13 cellular contexts compared by ENCODE assay signal in the genomic region with DNA sequence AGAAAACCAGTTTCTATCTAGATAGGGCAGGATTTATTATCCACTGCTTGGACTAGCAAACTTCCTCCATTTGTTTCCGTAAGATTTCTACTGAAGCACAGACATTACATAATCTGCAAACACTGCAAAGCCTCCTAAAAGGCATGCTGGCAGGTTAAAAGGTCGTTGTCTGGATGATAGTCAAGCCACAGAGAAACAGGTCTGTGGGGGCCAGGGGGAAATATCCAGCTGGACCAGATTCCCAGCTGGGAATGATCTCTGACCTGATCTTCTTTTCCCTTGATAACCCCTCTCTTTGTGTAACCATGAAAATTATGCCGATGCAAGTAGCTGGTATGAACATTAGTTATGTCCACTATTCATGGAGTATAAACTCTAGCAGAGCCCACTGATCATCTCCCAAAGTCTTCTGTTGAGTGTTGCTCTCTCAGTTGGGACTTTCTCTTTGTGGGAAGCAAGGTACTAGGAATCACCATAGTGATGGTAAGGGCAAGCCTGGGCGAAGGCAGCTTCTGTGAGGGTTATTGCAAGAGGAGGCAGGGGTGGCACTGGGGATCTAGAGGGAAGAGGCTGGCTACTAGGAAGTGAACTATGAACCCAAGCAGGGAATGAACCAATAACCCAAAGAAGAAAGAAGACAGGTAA.
DNase-seq lines count a peak whose midpoint lies in the region; ATAC-seq and TF ChIP-seq lines count a peak whose summit lies in the region.
"Had no signal": no experiment of that assay in that cellular context is flagged by ENCODE, and none has a peak within 500 bp of the region (broad histone marks: within the 10 kb centered on the region; RNA-seq: fewer than 3 reads in every experiment).

No MANE protein-coding gene starts in this region.

- H3K27me3 Mint-ChIP-seq in chondrocyte (ENCODE audit: low read depth): no peaks in the 10 kb centered on the region
- H3K27me3 Mint-ChIP-seq in activated CD4-positive, alpha-beta memory T cell treated with anti-CD3 and anti-CD28 coated beads, Interleukin-2, amount 10 ng/mL, durations not matched to agents 7 days and 5 days: no peaks in the 10 kb centered on the region
- H3K27me3 Mint-ChIP-seq: B cell had no signal

- H3K27ac ChIP-seq in lung (ENCODE audit: low read depth in 1 of 2, low read length in 1 of 2): peak overlapping the region in 1 of 2 donors; percentile 66
- H3K27ac ChIP-seq: lower lobe of right lung had no signal

- peaks cover 4% of the 10 kb centered on the region for H3K36me3 Mint-ChIP-seq in chondrocyte (ENCODE audit: low read depth)
- H3K36me3 Mint-ChIP-seq in activated CD4-positive, alpha-beta memory T cell treated with anti-CD3 and anti-CD28 coated beads, Interleukin-2, amount 10 ng/mL, durations not matched to agents 7 days and 5 days (ENCODE audit: low read depth): peaks cover 15% of the 10 kb centered on the region

- H3K9me3 ChIP-seq in lung (ENCODE audit: control insufficient read depth in 2 of 2, insufficient read depth in 1 of 2, low read length in 1 of 2): no peaks in the 10 kb centered on the region
- H3K9me3 ChIP-seq: lower lobe of right lung had no signal

- peak overlapping the region; percentile 76 for H3K27ac Mint-ChIP-seq in chondrocyte (ENCODE audit: unreplicated experiment)
- H3K27ac Mint-ChIP-seq in activated CD4-positive, alpha-beta memory T cell treated with anti-CD3 and anti-CD28 coated beads, Interleukin-2, amount 10 ng/mL, durations not matched to agents 7 days and 5 days: no peak overlapping the region
- H3K27ac Mint-ChIP-seq: activated T-helper 2 cell treated with anti-CD3 and anti-CD28 coated beads, Interferon-gamma antibody, Interleukin-2, Interleukin-4, amounts not matched to agents 10 μg/mL and 5 μg/mL and 100 μg/mL, durations not matched to agents 14 hours and 24 hours and 36 hours; B cell had no signal

- TF ChIP-seq CTCF in AG10803 (conservative IDR thresholded peaks at IDR 0.05; ENCODE audit: low read length) (no peak), chondrocyte (IDR thresholded peaks at IDR 0.05) (no peak), lung (IDR thresholded peaks at IDR 0.05; ENCODE audit: control extremely low read depth, extremely low read depth) (no peak)

- peak; percentile 21 for DNase-seq in AG10803 (ENCODE audit: low read depth)
- peak; percentile 1 for DNase-seq in NCI-H69 (lab: John Stamatoyannopoulos, UW)
- DNase-seq in chondrocyte (ENCODE audit: low spot score): no peak
- DNase-seq in lung (ENCODE audit: low spot score): no peak
- DNase-seq in DMS53 (lab: John Stamatoyannopoulos, UW): no peak
- no peak for DNase-seq in posterior vena cava (ENCODE audit: low spot score)
- DNase-seq in mucosa of gallbladder (ENCODE audit: low spot score): no peak
- DNase-seq in activated CD4-positive, alpha-beta memory T cell treated with anti-CD3 and anti-CD28 coated beads, Interleukin-2, amount 10 ng/mL, durations not matched to agents 7 days and 5 days: no peak
- DNase-seq: Karpas-422, lower lobe of right lung, NCI-H82 had no signal

- H3K4me1 ChIP-seq in lung (ENCODE audit: control insufficient read depth in 2 of 2, insufficient read depth in 2 of 2, low read length in 2 of 2): peaks cover 2 to 3% of the 10 kb centered on the region in 2 donors

- 28 to 30% methylated on average over 4 of the region's 4 CpGs for WGBS in lung, 2 donors

- peaks cover 0 to 3% of the 10 kb centered on the region in 2 donors for H3K36me3 ChIP-seq in lung (ENCODE audit: control insufficient read depth in 2 of 2, insufficient read depth in 2 of 2, low read length in 2 of 2)
- H3K36me3 ChIP-seq: lower lobe of right lung had no signal

- ATAC-seq in lung (ENCODE audit: insufficient read depth, low FRiP score): peak; percentile 58

- peaks cover 59% of the 10 kb centered on the region for H3K4me1 Mint-ChIP-seq in chondrocyte (ENCODE audit: low read depth)
- peaks cover 5% of the 10 kb centered on the region for H3K4me1 Mint-ChIP-seq in activated CD4-positive, alpha-beta memory T cell treated with anti-CD3 and anti-CD28 coated beads, Interleukin-2, amount 10 ng/mL, durations not matched to agents 7 days and 5 days
- H3K4me1 Mint-ChIP-seq: B cell had no signal

- H3K27me3 ChIP-seq in lung (ENCODE audit: control insufficient read depth, insufficient read depth): no peaks in the 10 kb centered on the region

- POLR2A ChIA-PET in activated CD4-positive, alpha-beta memory T cell treated with anti-CD3 and anti-CD28 coated beads, Interleukin-2, amount 10 ng/mL, durations not matched to agents 7 days and 5 days (lab: Charles Lee): no interaction called here

- CTCF ChIA-PET in activated CD4-positive, alpha-beta memory T cell treated with anti-CD3 and anti-CD28 coated beads, Interleukin-2, amount 10 ng/mL, durations not matched to agents 7 days and 5 days (lab: Charles Lee): no interaction called here

- H3K9me3 Mint-ChIP-seq in chondrocyte (ENCODE audit: low read depth): no peaks in the 10 kb centered on the region
- no peaks in the 10 kb centered on the region for H3K9me3 Mint-ChIP-seq in activated CD4-positive, alpha-beta memory T cell treated with anti-CD3 and anti-CD28 coated beads, Interleukin-2, amount 10 ng/mL, durations not matched to agents 7 days and 5 days
- H3K9me3 Mint-ChIP-seq: activated T-helper 2 cell treated with anti-CD3 and anti-CD28 coated beads, Interferon-gamma antibody, Interleukin-2, Interleukin-4, amounts not matched to agents 10 μg/mL and 5 μg/mL and 100 μg/mL, durations not matched to agents 14 hours and 24 hours and 36 hours had no signal

- H3K4me3 ChIP-seq in AG10803 (ENCODE audit: low read length) (no peak overlapping the region), lung (no peak overlapping the region)
- H3K4me3 ChIP-seq: lower lobe of right lung had no signal

- intact Hi-C loops in posterior vena cava (cut with DNase I): no loop called here

- no peak overlapping the region for H3K4me3 Mint-ChIP-seq in chondrocyte (ENCODE audit: unreplicated experiment)
- H3K4me3 Mint-ChIP-seq in activated CD4-positive, alpha-beta memory T cell treated with anti-CD3 and anti-CD28 coated beads, Interleukin-2, amount 10 ng/mL, durations not matched to agents 7 days and 5 days: no peak overlapping the region
- H3K4me3 Mint-ChIP-seq: B cell had no signal

Comparison
In these comparisons a context has a peak if more than half of its experiments do, and no peak if none do; other contexts are left out.
1. DNase-seq: peak in AG10803 (single experiment) and NCI-H69 (single experiment); none in chondrocyte (single experiment), lung (single experiment), DMS53 (single experiment), posterior vena cava (single experiment), mucosa of gallbladder (single experiment) and activated CD4-positive, alpha-beta memory T cell treated with anti-CD3 and anti-CD28 coated beads, Interleukin-2, amount 10 ng/mL, durations not matched to agents 7 days and 5 days (single experiment).